In genomic region chr17:50853015-50853615, GRCh38 we compare ENCODE assay signal across 12 cellular contexts. TPM values are rescaled to one million over a fixed set of nuclear protein-coding genes. Genes with fewer than 3 reads are reported as not detected.
DNase-seq lines count a peak whose midpoint lies in the region; ATAC-seq lines count a peak whose summit lies in the region.
"Had no signal": no experiment of that assay in that cellular context is flagged by ENCODE, and none has a peak within 500 bp of the region (broad histone marks: within the 10 kb centered on the region; RNA-seq: fewer than 3 reads in every experiment).

No MANE protein-coding gene starts in this region.

- no peaks in the 10 kb centered on the region for H3K27me3 Mint-ChIP-seq in naive B cell

- H3K36me3 ChIP-seq in BLaER1, result no peaks in the 10 kb centered on the region
- no peaks in the 10 kb centered on the region for H3K36me3 ChIP-seq in GM23248 (ENCODE audit: low read depth)

- peak overlapping the region; percentile 77 for H3K4me2 ChIP-seq in BLaER1
- no peak overlapping the region for H3K4me2 ChIP-seq in GM23248 (ENCODE audit: unreplicated experiment)

- no peak overlapping the region for H3K9ac ChIP-seq in BLaER1
- no peak overlapping the region for H3K9ac ChIP-seq in GM23248

- H3K9me3 Mint-ChIP-seq in naive B cell, result peaks cover 0 to 9% (median 7%) of the 10 kb centered on the region in 7 donors

- in situ Hi-C loops in GM23248 (cut with MboI), result no loop called here

- peak overlapping the region in 4 of 8 donors; percentile 53 to 85 (median 78) for H3K4me3 Mint-ChIP-seq in naive B cell

- H3K27ac Mint-ChIP-seq in naive B cell, result peak overlapping the region in 5 of 6 donors; percentile 15 to 96 (median 74)

- H2AFZ ChIP-seq in GM23248, result peak overlapping the region; percentile 97

- no peak for ATAC-seq in naive B cell (ENCODE audit: low read depth in 2 of 2)
- ATAC-seq in HG03354 (IDR thresholded peaks at IDR 0.05; ENCODE audit: poor library complexity, severe bottlenecking, unreplicated experiment), result no peak

- H4K20me1 ChIP-seq in BLaER1 (no peaks in the 10 kb centered on the region), GM23248 (ENCODE audit: insufficient read depth) (no peaks in the 10 kb centered on the region)

- H3K4me3 ChIP-seq in BLaER1 (no peak overlapping the region), GM23248 (no peak overlapping the region)

- H3K4me1 Mint-ChIP-seq in naive B cell, result peaks cover 13 to 15% (median 15%) of the 10 kb centered on the region in 3 donors

- H3K27me3 ChIP-seq in BLaER1 (no peaks in the 10 kb centered on the region), GM23248 (replicated peaks; ENCODE audit: insufficient read depth) (no peaks in the 10 kb centered on the region)

- peaks cover 0 to 9% of the 10 kb centered on the region in 2 donors for H3K36me3 Mint-ChIP-seq in naive B cell

- H3F3A ChIP-seq in GM23248 (ENCODE audit: insufficient read depth), result no peaks in the 10 kb centered on the region

- H3K9me3 ChIP-seq in BLaER1 (peaks cover 16% of the 10 kb centered on the region), GM23248 (ENCODE audit: low read depth) (no peaks in the 10 kb centered on the region)

- H3K79me2 ChIP-seq in GM23248 (ENCODE audit: insufficient read depth), result no peaks in the 10 kb centered on the region

- DNase-seq in GM23248, result no peak
- DNase-seq in dermis blood vessel endothelial cell, result peak; percentile 10
- no peak for DNase-seq in naive B cell
- no peak for DNase-seq in dedifferentiated amniotic fluid mesenchymal stem cell (ENCODE audit: extremely low spot score)
- DNase-seq in hepatic stellate cell (ENCODE audit: low spot score), result no peak
- DNase-seq in GM03348 (ENCODE audit: low spot score), result no peak
- DNase-seq: activated CD4-positive, CD25-positive, alpha-beta regulatory T cell treated with anti-CD3 and anti-CD28 coated beads, Interleukin-2, amount 50 U/mL, for 72 hours; anterior cingulate cortex; NCI-H2081 treated with DMSO at 0.1 percent for 48 hours had no signal

- peaks cover 52% of the 10 kb centered on the region for H3K4me1 ChIP-seq in BLaER1
- no peaks in the 10 kb centered on the region; the same call in 1 of the 2 replicates for H3K4me1 ChIP-seq in GM23248 (ENCODE audit: insufficient read depth)

- 0 out of 2 replicates have a peak overlapping the region, but pooled peaks have one; percentile 70 for H3K27ac ChIP-seq in BLaER1
- no peak overlapping the region for H3K27ac ChIP-seq in GM23248

- whole genome bisulfite sequencing in GM23248 (ENCODE audit: low coverage in 1 of 2, low lambda C conversion rate in 2 of 2, missing lambda C conversion rate in 2 of 2), 2 experiments, result 86 to 88% methylated on average over 6 of the region's 6 CpGs

- no peaks in the 10 kb centered on the region for H3K9me2 ChIP-seq in GM23248 (ENCODE audit: insufficient read depth)

RNA-seq across cellular contexts. Expression of gene TOB1, which starts 13.0 kb away (rescaled TPM):
- total RNA-seq in GM23248 (2014; rRNA removed; shearing (Covaris generic)), result 6.7 and 8.4 TPM in 2 replicates
- 93.8 and 96.4 TPM in 2 replicates for polyA plus RNA-seq in GM23248 (2016; fragmentation: Nextera tagmentation; extraction: Ambion mirVana)
- 2.9 and 4.4 TPM in 2 replicates for total RNA-seq in dermis blood vessel endothelial cell
- polyA plus RNA-seq in naive B cell (ENCODE audit: low read depth in 6 of 6), result 10 to 100 TPM in 1 of 6 donors, 1 to 10 TPM in 5; 1.9 to 14.2 (median 9.3) TPM

RNA-seq across cellular contexts. Expression of gene WFIKKN2, which starts 17.7 kb away (rescaled TPM):
- total RNA-seq in GM23248 (2014; rRNA removed; shearing (Covaris generic)), result not detected in 2 replicates
- polyA plus RNA-seq in GM23248 (2016; fragmentation: Nextera tagmentation; extraction: Ambion mirVana) (not detected in 2 replicates), naive B cell (ENCODE audit: low read depth in 6 of 6) (not detected)
- total RNA-seq in dermis blood vessel endothelial cell, result not detected in 2 replicates
- total RNA-seq: HT-29 had no signal
